20 cellular contexts compared by ENCODE assay signal in genomic region chr6:137879885-137880430, GRCh38. TPM values are rescaled to one million over a fixed set of nuclear protein-coding genes. Genes with fewer than 3 reads are reported as not detected.
DNase-seq lines count a peak whose midpoint lies in the region; ATAC-seq and TF ChIP-seq lines count a peak whose summit lies in the region.
"Had no signal": no experiment of that assay in that cellular context is flagged by ENCODE, and none has a peak within 500 bp of the region (broad histone marks: within the 10 kb centered on the region; RNA-seq: fewer than 3 reads in every experiment).

No MANE protein-coding gene starts in this region.

- ATAC-seq in Right ventricle myocardium superior (ENCODE audit: poor library complexity) = no peak
- ATAC-seq in gastroesophageal sphincter = no peak
- ATAC-seq: stimulated activated memory B cell treated with anti-CD40 and anti-IgM and Interleukin-4, amounts not matched to agents 10 μg/mL and 1 μg/mL and 100 μg/mL, for 72 hours had no signal

- H3K4me3 ChIP-seq in left ventricle myocardium inferior (no peak overlapping the region), gastroesophageal sphincter (no peak overlapping the region), thyroid gland (replicated peaks in 1 of 3) (no peak overlapping the region)
- H3K4me3 ChIP-seq: hepatocyte, mucosa of descending colon, ovary, uterus had no signal

- peak overlapping the region; percentile 85 for H3K27ac Mint-ChIP-seq in activated CD4-positive, alpha-beta memory T cell treated with anti-CD3 and anti-CD28 coated beads for 36 hours

- WGBS in gastroesophageal sphincter (ENCODE audit: low coverage in 1 of 2), 2 donors = 63 to 71% methylated on average over 5 to 6 of the region's 9 CpGs
- 91 to 96% methylated on average over 9 of the region's 9 CpGs for WGBS in thyroid gland, 2 donors

- POLR2A ChIA-PET in activated CD4-positive, alpha-beta memory T cell treated with anti-CD3 and anti-CD28 coated beads for 36 hours (lab: Charles Lee) = interaction anchor here (1.0 to 5.0 kb wide), 7 partner anchors 9 to 172 kb away, joined by 3 to 49 read pairs (median 7); no protein-coding TSS in a partner anchor

- TF ChIP-seq POLR2A in gastroesophageal sphincter (IDR thresholded peaks at IDR 0.05) (no peak), thyroid gland (IDR thresholded peaks at IDR 0.05) (no peak)

- peaks cover 84% of the 10 kb centered on the region for H3K36me3 ChIP-seq in left ventricle myocardium inferior
- peaks cover 10 to 80% of the 10 kb centered on the region in 2 donors for H3K36me3 ChIP-seq in gastroesophageal sphincter
- H3K36me3 ChIP-seq in thyroid gland = peaks cover 26 to 32% of the 10 kb centered on the region in 2 donors
- H3K36me3 ChIP-seq: ovary, uterus had no signal

- no peak for TF ChIP-seq EP300 in gastroesophageal sphincter (IDR thresholded peaks at IDR 0.05)

- peaks cover 85% of the 10 kb centered on the region for H3K4me1 Mint-ChIP-seq in activated CD4-positive, alpha-beta memory T cell treated with anti-CD3 and anti-CD28 coated beads for 36 hours (ENCODE audit: low read depth)

- no peaks in the 10 kb centered on the region for H3K27me3 ChIP-seq in left ventricle myocardium inferior (ENCODE audit: low read depth)
- H3K27me3 ChIP-seq in gastroesophageal sphincter = no peaks in the 10 kb centered on the region
- H3K27me3 ChIP-seq in thyroid gland = no peaks in the 10 kb centered on the region
- H3K27me3 ChIP-seq: hepatocyte, ovary, uterus had no signal

- peaks cover 91% of the 10 kb centered on the region for H3K36me3 Mint-ChIP-seq in activated CD4-positive, alpha-beta memory T cell treated with anti-CD3 and anti-CD28 coated beads for 36 hours

- no peaks in the 10 kb centered on the region for H3K27me3 Mint-ChIP-seq in activated CD4-positive, alpha-beta memory T cell treated with anti-CD3 and anti-CD28 coated beads for 36 hours
- H3K27me3 Mint-ChIP-seq: stimulated activated memory B cell treated with anti-CD40 and anti-IgM and Interleukin-4, amounts not matched to agents 10 μg/mL and 1 μg/mL and 100 μg/mL, for 72 hours had no signal

- H3K9me3 Mint-ChIP-seq in activated CD4-positive, alpha-beta memory T cell treated with anti-CD3 and anti-CD28 coated beads for 36 hours = peaks cover 6% of the 10 kb centered on the region
- H3K9me3 Mint-ChIP-seq: stimulated activated memory B cell treated with anti-CD40 and anti-IgM and Interleukin-4, amounts not matched to agents 10 μg/mL and 1 μg/mL and 100 μg/mL, for 72 hours had no signal

- TF ChIP-seq CTCF in left ventricle myocardium inferior (IDR thresholded peaks at IDR 0.05; ENCODE audit: borderline replicate concordance) (no peak), gastroesophageal sphincter (IDR thresholded peaks at IDR 0.05) (no peak), thyroid gland (IDR thresholded peaks at IDR 0.05) (no peak)

- peaks cover 38% of the 10 kb centered on the region for H3K4me1 ChIP-seq in left ventricle myocardium inferior
- H3K4me1 ChIP-seq in gastroesophageal sphincter = peaks cover 0 to 53% (median 4%) of the 10 kb centered on the region in 3 donors
- peaks cover 15 to 16% of the 10 kb centered on the region in 2 donors for H3K4me1 ChIP-seq in thyroid gland
- H3K4me1 ChIP-seq: uterus had no signal

- H3K9me3 ChIP-seq in left ventricle myocardium inferior (replicated peaks) = no peaks in the 10 kb centered on the region
- H3K9me3 ChIP-seq in gastroesophageal sphincter = no peaks in the 10 kb centered on the region
- no peaks in the 10 kb centered on the region for H3K9me3 ChIP-seq in thyroid gland
- H3K9me3 ChIP-seq: mucosa of descending colon, ovary, uterus had no signal

- CTCF ChIA-PET in activated CD4-positive, alpha-beta memory T cell treated with anti-CD3 and anti-CD28 coated beads for 36 hours (lab: Charles Lee) = interaction anchor here (1.1 to 8.7 kb wide), 6 partner anchors 9 to 172 kb away, joined by 3 to 74 read pairs (median 16); no protein-coding TSS in a partner anchor

- peak overlapping the region; percentile 73 for H3K27ac ChIP-seq in left ventricle myocardium inferior (replicated peaks)
- peak overlapping the region in 3 of 4 donors; percentile 46 to 61 (median 58) for H3K27ac ChIP-seq in gastroesophageal sphincter
- H3K27ac ChIP-seq in thyroid gland = peak overlapping the region; percentile 57 to 70 (median 60)
- H3K27ac ChIP-seq: hepatocyte had no signal

- intact Hi-C loops in left ventricle myocardium inferior (cut with micrococcal nuclease) (no loop called here), Right ventricle myocardium superior (cut with DNase I) (no loop called here), thyroid gland (cut with DNase I) (no loop called here)
- intact Hi-C loops in activated CD4-positive, alpha-beta memory T cell treated with anti-CD3 and anti-CD28 coated beads for 36 hours (cut with micrococcal nuclease) = no loop called here

- DNase-seq in left ventricle myocardium inferior (no peak), Right ventricle myocardium superior (no peak), thyroid gland (no peak), NCI-H2227 (lab: John Stamatoyannopoulos, UW; ENCODE audit: unreplicated experiment) (no peak), globus pallidus (ENCODE audit: low spot score) (no peak)
- DNase-seq in activated CD4-positive, alpha-beta memory T cell treated with anti-CD3 and anti-CD28 coated beads for 36 hours = no peak
- DNase-seq in stimulated activated CD4-positive, alpha-beta T cell treated with anti-CD3 and anti-CD28 coated beads, Interleukin-4, amount 100 ng/mL, for 24 hours = no peak
- DNase-seq: activated CD4-positive, alpha-beta T cell treated with anti-CD3 and anti-CD28 coated beads for 48 hours; activated gamma-delta T cell; left cardiac atrium; mucosa of descending colon; NCI-H1436; NCI-H345; ovary; SHP77; T1000; uterus had no signal

- H3K4me3 Mint-ChIP-seq in activated CD4-positive, alpha-beta memory T cell treated with anti-CD3 and anti-CD28 coated beads for 36 hours = no peak overlapping the region
- H3K4me3 Mint-ChIP-seq: stimulated activated memory B cell treated with anti-CD40 and anti-IgM and Interleukin-4, amounts not matched to agents 10 μg/mL and 1 μg/mL and 100 μg/mL, for 72 hours had no signal

RNA-seq across cellular contexts. Expression of gene TNFAIP3, which starts 12.9 kb away (rescaled TPM):
- total RNA-seq in left ventricle myocardium inferior (7.0 TPM), Right ventricle myocardium superior (4.6 TPM), gastroesophageal sphincter (10 to 100 TPM; 11.2 to 40.7 (median 18.3) TPM), thyroid gland (1 to 10 TPM; 5.9 to 7.8 (median 7.3) TPM)
- total RNA-seq in activated CD4-positive, alpha-beta memory T cell treated with anti-CD3 and anti-CD28 coated beads for 36 hours = 100 to 1,000 TPM; 259 to 267 TPM

Comparison
In these comparisons a context has a peak if more than half of its experiments do, and no peak if none do; other contexts are left out.
1. RNA of gene TNFAIP3, which starts 12.9 kb away (total RNA-seq): 259 to 267 TPM in activated CD4-positive, alpha-beta memory T cell treated with anti-CD3 and anti-CD28 coated beads for 36 hours; 11.2 to 40.7 TPM in gastroesophageal sphincter, 5.9 to 7.8 TPM in thyroid gland, 7.0 TPM in left ventricle myocardium inferior (single experiment) and 4.6 TPM in Right ventricle myocardium superior (single experiment); every median in the first group is over 4 times any median in the second.
2. Peak in every context shown above with its lines, with median percentiles within 50 percentile points of each other: H3K27ac ChIP-seq.